Comparison of ENCODE assay signal across 1 cellular context in the genomic region with DNA sequence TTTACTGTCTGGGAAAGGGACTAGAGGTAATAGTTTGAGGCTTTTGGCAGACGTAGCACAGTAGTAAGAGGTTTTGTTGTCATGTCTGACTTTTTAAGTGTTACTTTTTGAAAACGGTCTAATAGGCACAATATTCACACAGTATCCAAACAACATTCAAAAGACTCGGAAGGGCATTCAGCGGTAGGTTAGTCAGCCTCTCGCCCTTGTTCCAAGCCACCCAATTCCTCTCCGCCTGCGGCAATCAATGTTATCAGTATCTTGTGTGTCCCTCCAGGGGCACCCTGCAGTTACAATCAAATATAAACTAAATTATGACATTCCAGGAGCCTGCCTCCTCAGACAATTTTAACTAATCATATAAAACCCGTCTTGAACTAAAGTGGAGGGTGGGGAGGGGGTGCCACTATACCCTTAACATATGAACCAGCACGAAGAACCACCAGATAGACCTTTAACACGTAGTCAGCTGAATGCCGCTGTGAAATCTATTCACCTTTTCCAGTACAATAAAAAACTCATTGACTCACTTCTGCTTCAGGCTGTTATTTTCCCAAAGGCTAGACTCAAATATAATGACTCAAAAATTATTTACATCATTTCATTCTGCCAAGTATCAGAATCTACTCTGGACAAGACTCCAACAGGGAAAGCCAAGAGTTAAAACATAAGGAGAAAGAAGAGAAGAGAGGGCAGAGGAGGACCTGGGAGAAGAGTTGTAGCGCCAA.
TF ChIP-seq lines count a peak whose summit lies in the region.

No MANE protein-coding gene starts in this region.

TF ChIP-seq in HEK293, 187 proteins besides CTCF, POLR2A, EP300 and RAD21 (continued from another document):
- 0 out of 2 replicates have a peak, but pooled peaks have one; percentile 20 for TF ChIP-seq ZXDB (tag by site-specific recombination; IDR thresholded peaks at IDR 0.05)
